In genomic region chr7:96088579-96088978, GRCh38 we compare ENCODE assay signal across 21 cellular contexts.
DNase-seq lines count a peak whose midpoint lies in the region; ATAC-seq, FAIRE-seq and TF ChIP-seq lines count a peak whose summit lies in the region.
"Had no signal": no experiment of that assay in that cellular context is flagged by ENCODE, and none has a peak within 500 bp of the region (broad histone marks: within the 10 kb centered on the region; RNA-seq: fewer than 3 reads in every experiment).

No MANE protein-coding gene starts in this region.

- no peak overlapping the region for H3K9ac ChIP-seq in endothelial cell of umbilical vein (replicated peaks; ENCODE audit: extremely low read depth, insufficient read depth, low read length)

- FAIRE-seq in A549 (lab: Jason Lieb, UNC): no peak
- FAIRE-seq in endothelial cell of umbilical vein (lab: Jason Lieb, UNC): peak; percentile 62

- no peaks in the 10 kb centered on the region for H4K20me1 ChIP-seq in endothelial cell of umbilical vein (replicated peaks; ENCODE audit: control insufficient read depth, extremely low read depth, insufficient read depth, low read length)

- H3K36me3 ChIP-seq in endothelial cell of umbilical vein (ENCODE audit: control insufficient read depth in 2 of 2, extremely low read depth in 1 of 2, insufficient read depth in 2 of 2, low read length in 2 of 2) (no peaks in the 10 kb centered on the region), gastroesophageal sphincter (no peaks in the 10 kb centered on the region)
- H3K36me3 ChIP-seq: cardiac muscle cell, uterus had no signal

- H3K4me2 ChIP-seq in A549: peak overlapping the region; percentile 55
- H3K4me2 ChIP-seq in endothelial cell of umbilical vein (ENCODE audit: insufficient read depth, low read length): peak overlapping the region; percentile 72

- no TSS peak for BruUV-seq in endothelial cell of umbilical vein (replicated peaks; lab: Mats Ljungman, UMichigan)

- no peak overlapping the region for H2AFZ ChIP-seq in endothelial cell of umbilical vein (ENCODE audit: low read depth, low read length)

- TF ChIP-seq EP300 in A549 (IDR thresholded peaks at IDR 0.05) (no peak; a peak in 1 of 5 replicates), gastroesophageal sphincter (IDR thresholded peaks at IDR 0.05) (no peak)

- H3K4me1 ChIP-seq in A549 (peaks cover 26% of the 10 kb centered on the region; the same call in 2 of the 3 replicates), endothelial cell of umbilical vein (ENCODE audit: control insufficient read depth, extremely low read depth, insufficient read depth, low read length) (peaks cover 31% of the 10 kb centered on the region), gastroesophageal sphincter (no peaks in the 10 kb centered on the region)
- H3K4me1 ChIP-seq: uterus had no signal

- CTCF ChIA-PET in A549 (lab: Yijun Ruan, JAX): no interaction called here
- CTCF ChIA-PET in endothelial cell of umbilical vein (lab: Charles Lee): interaction anchor here (0.9 to 1.8 kb wide), 6 partner anchors 11 to 939 kb away, joined by 3 to 6 read pairs (median 4); partner anchors contain the start of gene SEM1
- CTCF ChIA-PET in GM10248 (lab: Yijun Ruan, JAX): interaction anchor here (2.4 kb wide), 1 partner anchor 11 kb away, joined by 6 read pairs; no protein-coding TSS in a partner anchor

- H3K27ac ChIP-seq in A549 (no peak overlapping the region), endothelial cell of umbilical vein (ENCODE audit: insufficient read depth, low read depth, low read length) (peak overlapping the region; percentile 30), gastroesophageal sphincter (no peak overlapping the region)
- H3K27ac ChIP-seq: cardiac muscle cell, uterus had no signal

- dilution Hi-C loops in endothelial cell of umbilical vein (cut with MboI; ENCODE audit: extremely low pct_ligation_motif_present, low sequenced_read_pairs): no loop called here

- intact Hi-C loops in endothelial cell of umbilical vein (cut with micrococcal nuclease): loop anchor here (1.0 to 5.0 kb wide), 3 partner anchors 69 to 300 kb away; no protein-coding TSS in a partner anchor

- no peaks in the 10 kb centered on the region for H3K9me3 ChIP-seq in A549
- H3K9me3 ChIP-seq in endothelial cell of umbilical vein (replicated peaks; ENCODE audit: control insufficient read depth, insufficient read depth, low read length): no peaks in the 10 kb centered on the region
- no peaks in the 10 kb centered on the region for H3K9me3 ChIP-seq in gastroesophageal sphincter
- H3K9me3 ChIP-seq: uterus had no signal

- 2% methylated on average over 5 of the region's 5 CpGs for WGBS in A549 (ENCODE audit: missing lambda C conversion rate)
- 70 to 78% methylated on average over 5 of the region's 5 CpGs for WGBS in gastroesophageal sphincter (ENCODE audit: low coverage in 1 of 2), 2 donors

- peak in 1 of 2 experiments; percentile 62; a peak in 4 of 6 replicates for ATAC-seq in A549
- no peak for ATAC-seq in gastroesophageal sphincter
- ATAC-seq: left ventricle myocardium superior had no signal

- no peaks in the 10 kb centered on the region for H3K27me3 ChIP-seq in endothelial cell of umbilical vein (ENCODE audit: control insufficient read depth in 2 of 2, insufficient read depth in 2 of 2, low read length in 2 of 2)
- H3K27me3 ChIP-seq in gastroesophageal sphincter: no peaks in the 10 kb centered on the region
- H3K27me3 ChIP-seq: cardiac muscle cell, uterus had no signal

- no peak for TF ChIP-seq RAD21 in A549 (conservative IDR thresholded peaks at IDR 0.05 in 1 of 2, IDR thresholded peaks at IDR 0.05 in 1 of 2)

- POLR2A ChIA-PET in A549 (lab: Yijun Ruan, JAX) (no interaction called here), endothelial cell of umbilical vein (lab: Charles Lee) (no interaction called here), GM10248 (lab: Yijun Ruan, JAX) (no interaction called here)

- TF ChIP-seq CTCF in A549 (IDR thresholded peaks at IDR 0.05) (no peak), endothelial cell of umbilical vein (IDR thresholded peaks at IDR 0.05; ENCODE audit: extremely low read depth in 1 of 2, insufficient read depth in 1 of 2, low read depth in 1 of 2, low read length in 2 of 2) (no peak), gastroesophageal sphincter (IDR thresholded peaks at IDR 0.05) (no peak), GM10248 (IDR thresholded peaks at IDR 0.05; ENCODE audit: control extremely low read depth, extremely low read depth, low read depth, missing control alignments) (no peak)

- no peak for TF ChIP-seq POLR2A in A549 (IDR thresholded peaks at IDR 0.05; ENCODE audit: low read length)
- no peak for TF ChIP-seq POLR2A in endothelial cell of umbilical vein (IDR thresholded peaks at IDR 0.05; ENCODE audit: low read depth, low read length)
- no peak for TF ChIP-seq POLR2A in gastroesophageal sphincter (IDR thresholded peaks at IDR 0.05)

- H3K9me1 ChIP-seq in endothelial cell of umbilical vein (replicated peaks; ENCODE audit: control insufficient read depth, extremely low read depth, insufficient read depth, low read length): no peaks in the 10 kb centered on the region

- H3K4me3 ChIP-seq in A549 (no peak overlapping the region), endothelial cell of umbilical vein (replicated peaks in 1 of 3; ENCODE audit: insufficient read depth in 1 of 3, low read depth in 1 of 3, low read length in 3 of 3) (no peak overlapping the region), gastroesophageal sphincter (no peak overlapping the region)
- H3K4me3 ChIP-seq: cardiac muscle cell, uterus had no signal

- no peaks in the 10 kb centered on the region for H3K79me2 ChIP-seq in endothelial cell of umbilical vein (ENCODE audit: control insufficient read depth, insufficient read depth, low read length)

- DNase-seq in A549 (ENCODE audit: low read depth in 1 of 2, low spot score in 1 of 2): peak in 1 of 2 experiments; percentile 38
- peak; percentile 26 for DNase-seq in LHCN-M2 (ENCODE audit: low read depth)
- peak; percentile 52 for DNase-seq in NCI-H748 treated with DMSO at 0.1 percent for 48 hours (lab: John Stamatoyannopoulos, UW)
- peak; percentile 75 for DNase-seq in endothelial cell of umbilical vein (ENCODE audit: low read depth, low spot score)
- DNase-seq in activated CD8-positive, alpha-beta memory T cell treated with anti-CD3 and anti-CD28 coated beads, Interleukin-2, amount 50 U/mL, for 48 hours: no peak
- no peak for DNase-seq in SW 1271 (lab: John Stamatoyannopoulos, UW)
- DNase-seq in GM10248 (ENCODE audit: extremely low spot score): no peak
- DNase-seq: activated naive CD4-positive, alpha-beta T cell treated with anti-CD3 and anti-CD28 coated beads, Interleukin-2, amount 10 ng/mL, durations not matched to agents 7 days and 5 days; activated T-cell treated with anti-CD3 and anti-CD28 coated beads for 4 hours; CD4-positive, alpha-beta T cell; DND-41; GOT3; KBM-7; left ventricle myocardium superior; NCI-H1436; NCI-H446 treated with DMSO at 0.1 percent for 48 hours; occipital lobe; stimulated activated CD4-positive, alpha-beta T cell treated with anti-CD3 and anti-CD28 coated beads, Interleukin-2, amount 100 ng/mL, for 24 hours; uterus had no signal

TF ChIP-seq in A549, 52 proteins besides CTCF, POLR2A, EP300 and RAD21:
- TF ChIP-seq GATA3 (IDR thresholded peaks at IDR 0.05; ENCODE audit: borderline replicate concordance): 0 out of 2 replicates have a peak, but pooled peaks have one; percentile 15
- peak; percentile 23 for TF ChIP-seq MAFK (IDR thresholded peaks at IDR 0.05; ENCODE audit: partially characterized antibody)
- peak; percentile 74; the same call in 1 of the 2 replicates for TF ChIP-seq JUNB (IDR thresholded peaks at IDR 0.05)
- no peak for TF ChIP-seq RFX5 (IDR thresholded peaks at IDR 0.05)
- TF ChIP-seq FOSL2 (IDR thresholded peaks at IDR 0.05): peak; percentile 44; the same call in 1 of the 2 replicates
- TF ChIP-seq FOSL2 (CRISPR knock-in tag; IDR thresholded peaks at IDR 0.05): peak; percentile 42; the same call in 1 of the 2 replicates
- TF ChIP-seq BCL3 (IDR thresholded peaks at IDR 0.05): no peak
- TF ChIP-seq TP53 (CRISPR knock-in tag; IDR thresholded peaks at IDR 0.05): no peak

TF ChIP-seq in endothelial cell of umbilical vein, 7 proteins besides CTCF, POLR2A, EP300 and RAD21:
- TF ChIP-seq POLR2AphosphoS5 (IDR thresholded peaks at IDR 0.05; ENCODE audit: insufficient read depth, low read depth, low read length) (no peak), FOS (IDR thresholded peaks at IDR 0.05; ENCODE audit: borderline replicate concordance, insufficient read depth, low read length) (peak; percentile 82), MYC (IDR thresholded peaks at IDR 0.05; ENCODE audit: low read depth, low read length) (no peak), JUN (IDR thresholded peaks at IDR 0.05; ENCODE audit: borderline replicate concordance, insufficient read depth, insufficient read length, low read depth) (peak; percentile 84), GATA2 (IDR thresholded peaks at IDR 0.05; ENCODE audit: insufficient read depth, insufficient read length, low read depth, low read length) (peak; percentile 63)
TF ChIP-seq in endothelial cell of umbilical vein: peak in this region for 3.

Comparison
In these comparisons a context has a peak if more than half of its experiments do, and no peak if none do; other contexts are left out.
1. DNase-seq: peak in LHCN-M2 (single experiment), NCI-H748 treated with DMSO at 0.1 percent for 48 hours (single experiment) and endothelial cell of umbilical vein (single experiment); none in activated CD8-positive, alpha-beta memory T cell treated with anti-CD3 and anti-CD28 coated beads, Interleukin-2, amount 50 U/mL, for 48 hours (single experiment), SW 1271 (0 of 2) and GM10248 (single experiment).